13 cellular contexts compared by ENCODE assay signal in genomic region chr9:129347323-129348120, GRCh38.
A peak's percentile ranks its signal among the peaks of the same experiment; 100 is the strongest.
DNase-seq lines count a peak whose midpoint lies in the region; ATAC-seq and TF ChIP-seq lines count a peak whose summit lies in the region.
"Had no signal": no experiment of that assay in that cellular context is flagged by ENCODE, and none has a peak within 500 bp of the region (broad histone marks: within the 10 kb centered on the region; RNA-seq: fewer than 3 reads in every experiment).

No MANE protein-coding gene starts in this region.

- ATAC-seq in lower lobe of right lung (no peak), HG03097 (IDR thresholded peaks at IDR 0.05; ENCODE audit: low FRiP score, unreplicated experiment) (no peak), HG03095 (IDR thresholded peaks at IDR 0.05; ENCODE audit: unreplicated experiment) (no peak)

- peak; percentile 58 for DNase-seq in AG09309 (ENCODE audit: low read depth)
- peak; percentile 9 to 12 for DNase-seq in Kasumi-1 (lab: John Stamatoyannopoulos, UW)
- DNase-seq in ascending aorta (ENCODE audit: low spot score in 2 of 2): no peak
- no peak for DNase-seq in lower lobe of right lung
- no peak for DNase-seq in DMS79 treated with DMSO at 0.1 percent for 48 hours (lab: John Stamatoyannopoulos, UW)
- DNase-seq in T1000 (lab: John Stamatoyannopoulos, UW): no peak
- DNase-seq: activated naive CD4-positive, alpha-beta T cell treated with Interleukin-2 at 50 U/mL for 16 hours; caudate nucleus; KG1; NCI-H2107; psoas muscle had no signal

- H3K9me3 ChIP-seq in ascending aorta (no peaks in the 10 kb centered on the region), lower lobe of right lung (no peaks in the 10 kb centered on the region)
- H3K9me3 ChIP-seq: psoas muscle had no signal

- TF ChIP-seq CTCF in AG09309 (IDR thresholded peaks at IDR 0.05; ENCODE audit: control insufficient read depth, insufficient read depth, low read depth, low read length, missing control alignments): no peak
- no peak for TF ChIP-seq CTCF in ascending aorta (IDR thresholded peaks at IDR 0.05)
- TF ChIP-seq CTCF in lower lobe of right lung (IDR thresholded peaks at IDR 0.05): no peak

- H3K4me1 ChIP-seq in ascending aorta: peaks cover 4 to 9% of the 10 kb centered on the region in 2 donors
- H3K4me1 ChIP-seq in lower lobe of right lung: peaks cover 28% of the 10 kb centered on the region

- no peaks in the 10 kb centered on the region for H3K36me3 ChIP-seq in ascending aorta
- H3K36me3 ChIP-seq in lower lobe of right lung: no peaks in the 10 kb centered on the region

- intact Hi-C loops in ascending aorta (cut with DNase I): no loop called here
- intact Hi-C loops in lower lobe of right lung (cut with DNase I): no loop called here

- peak overlapping the region; percentile 49 to 53 for H3K27ac ChIP-seq in ascending aorta
- H3K27ac ChIP-seq in lower lobe of right lung: peak overlapping the region; percentile 53
- H3K27ac ChIP-seq: psoas muscle had no signal

- H3K27me3 ChIP-seq in ascending aorta (no peaks in the 10 kb centered on the region), lower lobe of right lung (ENCODE audit: low read depth) (peaks cover 6% of the 10 kb centered on the region)

- H3K4me3 ChIP-seq in AG09309 (ENCODE audit: control insufficient read depth, low read depth, low read length) (no peak overlapping the region), ascending aorta (no peak overlapping the region), lower lobe of right lung (no peak overlapping the region)
- H3K4me3 ChIP-seq: psoas muscle had no signal

Comparison
In these comparisons a context has a peak if more than half of its experiments do, and no peak if none do; other contexts are left out.
1. DNase-seq: peak in AG09309 (single experiment) and Kasumi-1 (2 of 2); none in ascending aorta (0 of 2), lower lobe of right lung (single experiment), DMS79 treated with DMSO at 0.1 percent for 48 hours (single experiment) and T1000 (single experiment).